ENCODE assay signal across 16 cellular contexts in genomic region chr12:38484821-38485220, GRCh38.
DNase-seq lines count a peak whose midpoint lies in the region; ATAC-seq and TF ChIP-seq lines count a peak whose summit lies in the region.
"Had no signal": no experiment of that assay in that cellular context is flagged by ENCODE, and none has a peak within 500 bp of the region (broad histone marks: within the 10 kb centered on the region; RNA-seq: fewer than 3 reads in every experiment).

No MANE protein-coding gene starts in this region.

- POLR2A ChIA-PET in WTC11 (lab: Charles Lee), result no interaction called here

- H3K27ac ChIP-seq in HUES64 (ENCODE audit: low read depth, low read length), result peak overlapping the region; percentile 17; the same call in 1 of the 2 replicates
- H3K27ac ChIP-seq in iPS-20b (ENCODE audit: low read length), result no peak overlapping the region
- H3K27ac ChIP-seq: GM23248 had no signal

- intact Hi-C loops in posterior vena cava (cut with DNase I), result no loop called here

- peak; percentile 44 to 98 for DNase-seq in HAP-1 (ENCODE audit: low spot score in 2 of 2)
- no peak for DNase-seq in WTC11 (ENCODE audit: low spot score)
- no peak for DNase-seq in HFFc6
- no peak for DNase-seq in posterior vena cava (ENCODE audit: low spot score)
- DNase-seq in activated T-cell treated with anti-CD3 and anti-CD28 coated beads, Interleukin-2, amount 50 U/mL, for 72 hours, result no peak
- DNase-seq: C1 segment of cervical spinal cord; Caco-2; CD4-positive, alpha-beta memory T cell; DMS153; EL; GDM1; GM23248; HCEC 1CT had no signal

- H3K9me3 ChIP-seq in HAP-1 (no peaks in the 10 kb centered on the region), HUES64 (ENCODE audit: insufficient read depth, low read depth, low read length) (no peaks in the 10 kb centered on the region), iPS-20b (ENCODE audit: insufficient read depth, low read depth, low read length) (0 out of 2 replicates have a peak, but pooled peaks cover 4% of the 10 kb centered on the region)
- H3K9me3 ChIP-seq: Caco-2 had no signal

- peak overlapping the region; percentile 24; the same call in 1 of the 2 replicates for H3K4me3 Mint-ChIP-seq in WTC11
- H3K4me3 Mint-ChIP-seq in HFFc6, result no peak overlapping the region
- H3K4me3 Mint-ChIP-seq in activated T-cell treated with anti-CD3 and anti-CD28 coated beads, Interleukin-2, amount 50 U/mL, for 72 hours, result no peak overlapping the region
- H3K4me3 Mint-ChIP-seq: CD4-positive, alpha-beta memory T cell had no signal

- in situ Hi-C loops in HAP-1 (cut with MboI; ENCODE audit: low sequenced_read_pairs), result no loop called here

- peaks cover 43% of the 10 kb centered on the region for H3K4me1 Mint-ChIP-seq in WTC11
- H3K4me1 Mint-ChIP-seq in HFFc6 (ENCODE audit: low read depth), result no peaks in the 10 kb centered on the region
- no peaks in the 10 kb centered on the region for H3K4me1 Mint-ChIP-seq in activated T-cell treated with anti-CD3 and anti-CD28 coated beads, Interleukin-2, amount 50 U/mL, for 72 hours (ENCODE audit: low read depth)
- H3K4me1 Mint-ChIP-seq: CD4-positive, alpha-beta memory T cell had no signal

- H3K27me3 Mint-ChIP-seq in WTC11 (ENCODE audit: low read depth), result no peaks in the 10 kb centered on the region
- H3K27me3 Mint-ChIP-seq in HFFc6 (ENCODE audit: insufficient read depth), result no peaks in the 10 kb centered on the region
- no peaks in the 10 kb centered on the region for H3K27me3 Mint-ChIP-seq in activated T-cell treated with anti-CD3 and anti-CD28 coated beads, Interleukin-2, amount 50 U/mL, for 72 hours (ENCODE audit: low read depth)
- H3K27me3 Mint-ChIP-seq: CD4-positive, alpha-beta memory T cell had no signal

- H3K36me3 Mint-ChIP-seq in WTC11, result peaks cover 12% of the 10 kb centered on the region; the same call in 1 of the 2 replicates
- H3K36me3 Mint-ChIP-seq in HFFc6 (ENCODE audit: low read depth), result no peaks in the 10 kb centered on the region
- no peaks in the 10 kb centered on the region for H3K36me3 Mint-ChIP-seq in activated T-cell treated with anti-CD3 and anti-CD28 coated beads, Interleukin-2, amount 50 U/mL, for 72 hours (ENCODE audit: insufficient read depth in 2 of 2)
- H3K36me3 Mint-ChIP-seq: CD4-positive, alpha-beta memory T cell had no signal

- no peak for ATAC-seq in WTC11
- no peak for ATAC-seq in activated T-cell treated with anti-CD3 and anti-CD28 coated beads, Interleukin-2, amount 50 U/mL, for 72 hours (replicated peaks in 1 of 2)
- ATAC-seq: GM12878 had no signal

- peaks cover 45% of the 10 kb centered on the region for H3K4me1 ChIP-seq in HAP-1
- H3K4me1 ChIP-seq in HUES64 (ENCODE audit: insufficient read depth, low read length), result peaks cover 34% of the 10 kb centered on the region
- H3K4me1 ChIP-seq in iPS-20b (ENCODE audit: insufficient read depth, low read length), result peaks cover 28% of the 10 kb centered on the region; the same call in 1 of the 2 replicates
- H3K4me1 ChIP-seq: Caco-2 had no signal

- H3K9ac ChIP-seq in HUES64 (ENCODE audit: low read depth, low read length) (no peak overlapping the region), iPS-20b (ENCODE audit: low read depth, low read length) (no peak overlapping the region)
- H3K9ac ChIP-seq: GM23248 had no signal

- H3K27me3 ChIP-seq in HAP-1 (ENCODE audit: low read depth) (no peaks in the 10 kb centered on the region), HUES64 (ENCODE audit: insufficient read depth, low read length) (no peaks in the 10 kb centered on the region), iPS-20b (ENCODE audit: insufficient read depth, low read length) (no peaks in the 10 kb centered on the region)

- CTCF ChIA-PET in WTC11 (lab: Charles Lee), result interaction anchor here (2.1 kb wide), 1 partner anchor 60 kb away, joined by 6 read pairs; no protein-coding TSS in a partner anchor

- no peak for TF ChIP-seq CTCF in WTC11 (IDR thresholded peaks at IDR 0.05)
- no peak for TF ChIP-seq CTCF in HFFc6 (IDR thresholded peaks at IDR 0.05)

- H3K4me3 ChIP-seq in HAP-1 (no peak overlapping the region), HUES64 (ENCODE audit: low read length) (no peak overlapping the region), iPS-20b (ENCODE audit: low read length) (0 out of 2 replicates have a peak overlapping the region, but pooled peaks have one; percentile 11)
- H3K4me3 ChIP-seq: GM12878, GM23248 had no signal

- H3K9me3 Mint-ChIP-seq in WTC11 (peaks cover 19% of the 10 kb centered on the region), HFFc6 (peaks cover 36% of the 10 kb centered on the region)
- peaks cover 4 to 5% of the 10 kb centered on the region in 2 donors for H3K9me3 Mint-ChIP-seq in activated T-cell treated with anti-CD3 and anti-CD28 coated beads, Interleukin-2, amount 50 U/mL, for 72 hours

- no peaks in the 10 kb centered on the region for H3K36me3 ChIP-seq in HAP-1 (replicated peaks)
- H3K36me3 ChIP-seq in HUES64 (ENCODE audit: insufficient read depth, low read length), result no peaks in the 10 kb centered on the region
- H3K36me3 ChIP-seq in iPS-20b (ENCODE audit: insufficient read depth, low read depth, low read length), result no peaks in the 10 kb centered on the region

- H3K27ac Mint-ChIP-seq in WTC11 (peak overlapping the region; percentile 66; the same call in 1 of the 2 replicates), HFFc6 (no peak overlapping the region)
- no peak overlapping the region for H3K27ac Mint-ChIP-seq in activated T-cell treated with anti-CD3 and anti-CD28 coated beads, Interleukin-2, amount 50 U/mL, for 72 hours
- H3K27ac Mint-ChIP-seq: CD4-positive, alpha-beta memory T cell had no signal

TF ChIP-seq in WTC11, 78 proteins besides CTCF, POLR2A, EP300 and RAD21:
- no peak for TF ChIP-seq ARID4B (CRISPR knock-in tag; IDR thresholded peaks at IDR 0.05; ENCODE audit: borderline replicate concordance)

Comparison
In these comparisons a context has a peak if more than half of its experiments do, and no peak if none do; other contexts are left out.
1. DNase-seq: peak in HAP-1 (2 of 2); none in WTC11 (single experiment), HFFc6 (single experiment), posterior vena cava (single experiment) and activated T-cell treated with anti-CD3 and anti-CD28 coated beads, Interleukin-2, amount 50 U/mL, for 72 hours (0 of 2).